Comparison of ENCODE assay signal across 8 cellular contexts in genomic region chr17:39952665-39953470, GRCh38. TPM values are rescaled to one million over a fixed set of nuclear protein-coding genes. Genes with fewer than 3 reads are reported as not detected.
DNase-seq lines count a peak whose midpoint lies in the region; ATAC-seq and TF ChIP-seq lines count a peak whose summit lies in the region.

No MANE protein-coding gene starts in this region.

- H3K4me1 Mint-ChIP-seq in CD4-positive, alpha-beta T cell (ENCODE audit: low read depth), result peaks cover 25% of the 10 kb centered on the region
- H3K4me1 Mint-ChIP-seq in endothelial cell (ENCODE audit: unreplicated experiment), result peaks cover 12% of the 10 kb centered on the region

- ATAC-seq in CD4-positive, alpha-beta T cell (ENCODE audit: poor library complexity), result peak; percentile 86
- ATAC-seq in GM19452 (IDR thresholded peaks at IDR 0.05; ENCODE audit: unreplicated experiment), result peak; percentile 78

- no peaks in the 10 kb centered on the region for H3K27me3 Mint-ChIP-seq in CD4-positive, alpha-beta T cell
- H3K27me3 Mint-ChIP-seq in endothelial cell (ENCODE audit: unreplicated experiment), result peaks cover 19% of the 10 kb centered on the region

- TF ChIP-seq CTCF in CD4-positive, alpha-beta T cell (IDR thresholded peaks at IDR 0.05), result no peak
- TF ChIP-seq CTCF in endothelial cell (IDR thresholded peaks at IDR 0.05; ENCODE audit: unreplicated experiment), result no peak

- peak overlapping the region; percentile 90 for H3K4me3 Mint-ChIP-seq in CD4-positive, alpha-beta T cell
- no peak overlapping the region for H3K4me3 Mint-ChIP-seq in endothelial cell (ENCODE audit: unreplicated experiment)

- no peaks in the 10 kb centered on the region for H3K27me3 ChIP-seq in CD4-positive, alpha-beta T cell (ENCODE audit: control insufficient read depth, insufficient read depth, low read length)

- intact Hi-C loops in CD4-positive, alpha-beta T cell (cut with DNase I, micrococcal nuclease), result loop anchor here in 1 of 2 experiments (1.0 to 10.0 kb wide), 2 partner anchors 26 to 318 kb away; partner anchors contain the start of genes LRRC3C, ORMDL3 and STARD3

- H3K9me3 ChIP-seq in CD4-positive, alpha-beta T cell (ENCODE audit: control insufficient read depth, low read length), result no peaks in the 10 kb centered on the region
- H3K9me3 ChIP-seq in mesodermal cell (ENCODE audit: control insufficient read depth, low read length), result no peaks in the 10 kb centered on the region

- H3K4me1 ChIP-seq in mesodermal cell (ENCODE audit: control insufficient read depth, insufficient read depth, low read length, poor library complexity, severe bottlenecking), result peaks cover 11% of the 10 kb centered on the region

- peak overlapping the region; percentile 22 for H3K27ac ChIP-seq in CD4-positive, alpha-beta T cell (ENCODE audit: low read depth, low read length)
- no peak overlapping the region for H3K27ac ChIP-seq in mesodermal cell (ENCODE audit: low read depth, low read length, severe bottlenecking)

- CTCF ChIA-PET in CD4-positive, alpha-beta T cell (lab: Charles Lee), result interaction anchor here (2.9 kb wide), 1 partner anchor 27 kb away, joined by 22 read pairs; the partner anchor contains the start of gene PSMD3

- 2 to 5% methylated on average over 9 to 23 of the region's 56 CpGs for WGBS in mesodermal cell (ENCODE audit: insufficient coverage in 2 of 2), 2 experiments

- peak overlapping the region; percentile 33 for H3K4me3 ChIP-seq in mesodermal cell (ENCODE audit: extremely low read depth, insufficient read depth, low read length, poor library complexity, severe bottlenecking)

- H3K36me3 Mint-ChIP-seq in CD4-positive, alpha-beta T cell (ENCODE audit: low read depth), result no peaks in the 10 kb centered on the region
- H3K36me3 Mint-ChIP-seq in endothelial cell (ENCODE audit: low read depth, unreplicated experiment), result peaks cover 3% of the 10 kb centered on the region

- POLR2A ChIA-PET in CD4-positive, alpha-beta T cell (lab: Charles Lee), result interaction anchor here (1.0 to 3.6 kb wide), 4 partner anchors 26 to 223 kb away, joined by 3 to 46 read pairs (median 5); partner anchors contain the start of genes LRRC3C, MIEN1, ORMDL3 and PSMD3

- no peaks in the 10 kb centered on the region for H3K9me3 Mint-ChIP-seq in CD4-positive, alpha-beta T cell
- no peaks in the 10 kb centered on the region for H3K9me3 Mint-ChIP-seq in endothelial cell (ENCODE audit: unreplicated experiment)

- peak overlapping the region; percentile 77 for H3K27ac Mint-ChIP-seq in CD4-positive, alpha-beta T cell
- no peak overlapping the region for H3K27ac Mint-ChIP-seq in endothelial cell (ENCODE audit: unreplicated experiment)

- no peaks in the 10 kb centered on the region for H3K36me3 ChIP-seq in mesodermal cell (ENCODE audit: control insufficient read depth, insufficient read depth, low read length)

- DNase-seq in CD4-positive, alpha-beta T cell, result peak; percentile 90 to 98 (median 98)
- peak; percentile 64 for DNase-seq in HS-27A (ENCODE audit: low read depth)
- DNase-seq in NK-92 treated with Interleukin-12 subunit alpha and Interleukin-12 subunit beta, amount 100 ng/mL, for 24 hours (lab: John Stamatoyannopoulos, UW), result peak; percentile 95
- peak; percentile 87 for DNase-seq in activated CD8-positive, alpha-beta memory T cell treated with anti-CD3 and anti-CD28 coated beads, Interleukin-2, amount 50 U/mL, for 1 hour (ENCODE audit: extremely low read depth)
- peak; percentile 98 for DNase-seq in endothelial cell (ENCODE audit: low spot score)
- DNase-seq in stimulated activated CD8-positive, alpha-beta memory T cell treated with anti-CD3 and anti-CD28 coated beads, Interleukin-15, amount 100 ng/mL, for 1 hour (ENCODE audit: low read depth), result peak; percentile 95

RNA-seq across cellular contexts. Expression of gene GSDMA, which starts 9.9 kb away (rescaled TPM):
- under 1 TPM in 1 of 2 experiments, not detected in 1; 0.14 TPM for total RNA-seq in CD4-positive, alpha-beta T cell
- total RNA-seq in endothelial cell (ENCODE audit: unreplicated experiment), result not detected
- not detected for polyA plus RNA-seq in mesodermal cell (2013, experiment 1 of 2)
- polyA plus RNA-seq in mesodermal cell (2013, experiment 2 of 2), result not detected

RNA-seq across cellular contexts. Expression of gene LRRC3C, which starts 25.3 kb away (rescaled TPM):
- not detected for total RNA-seq in CD4-positive, alpha-beta T cell
- not detected for total RNA-seq in endothelial cell (ENCODE audit: unreplicated experiment)
- not detected for polyA plus RNA-seq in mesodermal cell (2013, experiment 1 of 2)
- not detected for polyA plus RNA-seq in mesodermal cell (2013, experiment 2 of 2)

RNA-seq across cellular contexts. Expression of gene ORMDL3, which starts 25.5 kb away (rescaled TPM):
- total RNA-seq in CD4-positive, alpha-beta T cell, result 100 to 1,000 TPM; 103 to 105 TPM
- 49.3 TPM for total RNA-seq in endothelial cell (ENCODE audit: unreplicated experiment)
- polyA plus RNA-seq in mesodermal cell (2013, experiment 1 of 2), result 42.4 TPM
- 34.9 TPM for polyA plus RNA-seq in mesodermal cell (2013, experiment 2 of 2)

RNA-seq across cellular contexts. Expression of gene PSMD3, which starts 27.7 kb away (rescaled TPM):
- 10 to 100 TPM; 66.7 to 71.9 TPM for total RNA-seq in CD4-positive, alpha-beta T cell
- total RNA-seq in endothelial cell (ENCODE audit: unreplicated experiment), result 132 TPM
- polyA plus RNA-seq in mesodermal cell (2013, experiment 1 of 2), result 161 TPM
- polyA plus RNA-seq in mesodermal cell (2013, experiment 2 of 2), result 136 TPM

RNA-seq across cellular contexts. Expression of gene GSDMB, which starts 34.4 kb away (rescaled TPM):
- 10 to 100 TPM; 22.3 to 22.7 TPM for total RNA-seq in CD4-positive, alpha-beta T cell
- 9.0 TPM for total RNA-seq in endothelial cell (ENCODE audit: unreplicated experiment)
- 24.9 TPM for polyA plus RNA-seq in mesodermal cell (2013, experiment 1 of 2)
- polyA plus RNA-seq in mesodermal cell (2013, experiment 2 of 2), result 20.1 TPM
